8 cellular contexts compared by ENCODE assay signal in the genomic region with DNA sequence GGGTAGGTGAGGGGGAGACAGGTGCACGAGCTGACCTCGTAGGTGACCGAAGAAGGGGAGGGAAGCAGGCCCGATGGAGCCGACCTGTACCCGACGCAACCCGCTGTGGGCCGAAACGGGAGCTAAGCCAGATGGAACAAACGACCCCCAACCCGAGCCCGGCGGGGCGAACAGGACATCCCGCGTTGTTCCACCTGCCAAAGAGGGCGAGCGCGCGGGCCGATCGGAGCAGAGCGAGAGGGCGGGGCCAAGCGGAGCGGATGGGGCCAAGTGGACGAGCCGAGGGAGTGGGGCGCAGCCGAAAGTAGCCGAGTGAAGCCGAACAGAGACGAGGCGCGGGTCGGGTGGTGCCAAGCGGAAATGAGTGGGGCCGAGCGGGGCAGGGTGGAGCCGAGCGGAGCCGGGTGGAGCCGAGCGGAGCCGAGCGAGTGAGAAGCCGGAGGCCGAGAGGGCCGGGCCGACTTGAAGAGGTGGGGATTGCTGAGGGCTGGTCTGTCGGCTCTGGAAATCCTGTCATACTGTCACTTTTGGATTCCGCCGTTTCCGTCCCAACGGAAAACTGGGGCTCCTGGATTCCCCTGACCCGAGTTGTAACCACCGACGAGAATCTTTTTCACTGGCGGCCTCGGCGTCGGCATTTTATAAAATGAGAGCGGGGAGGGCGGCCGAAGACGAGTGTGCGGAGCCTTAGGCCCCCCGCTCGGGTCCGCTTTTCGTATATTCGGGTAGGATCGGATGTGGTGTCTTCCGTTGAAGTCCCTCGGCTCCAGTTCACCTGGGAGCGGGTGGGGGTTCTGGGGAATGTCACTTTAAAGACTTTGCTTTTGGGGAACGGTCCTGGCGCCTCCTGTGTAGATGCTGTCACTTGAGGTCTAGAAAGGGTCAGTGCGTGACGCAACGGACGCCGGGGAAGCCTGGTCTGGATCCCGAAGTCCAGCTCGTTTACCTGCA.
A peak's percentile ranks its signal among the peaks of the same experiment; 100 is the strongest.
DNase-seq lines count a peak whose midpoint lies in the region; ATAC-seq and TF ChIP-seq lines count a peak whose summit lies in the region.

No MANE protein-coding gene starts in this region.

- H3K4me3 ChIP-seq in AG10803 (ENCODE audit: low read length), result peak overlapping the region; percentile 68

- TF ChIP-seq CTCF in AG10803 (conservative IDR thresholded peaks at IDR 0.05; ENCODE audit: low read length), result no peak

- DNase-seq in AG10803 (ENCODE audit: low read depth) (peak; percentile 85), NCI-H82 (lab: John Stamatoyannopoulos, UW) (peak; percentile 93), activated T-cell treated with anti-CD3 and anti-CD28 coated beads for 24 hours (ENCODE audit: low read depth) (peak; percentile 94), epidermal melanocyte (ENCODE audit: insufficient read length, low spot score) (peak; percentile 58), middle frontal gyrus (ENCODE audit: extremely low spot score, low spot score) (peak; percentile 81)
- peak; percentile 84 to 88 for DNase-seq in stimulated activated CD8-positive, alpha-beta memory T cell treated with anti-CD3 and anti-CD28 coated beads, Interleukin-15, amount 100 ng/mL, for 4 hours (ENCODE audit: low read depth in 2 of 2)

- ATAC-seq in GM19025 (IDR thresholded peaks at IDR 0.05; ENCODE audit: low read depth, unreplicated experiment) (peak; percentile 100), HG03280 (IDR thresholded peaks at IDR 0.05; ENCODE audit: unreplicated experiment) (peak; percentile 99)

Comparison
In these comparisons a context has a peak if more than half of its experiments do, and no peak if none do; other contexts are left out.
1. Peak in every context shown above with its lines: DNase-seq, ATAC-seq and H3K4me3 ChIP-seq.